ENCODE assay signal across 1 cellular context in the genomic region with DNA sequence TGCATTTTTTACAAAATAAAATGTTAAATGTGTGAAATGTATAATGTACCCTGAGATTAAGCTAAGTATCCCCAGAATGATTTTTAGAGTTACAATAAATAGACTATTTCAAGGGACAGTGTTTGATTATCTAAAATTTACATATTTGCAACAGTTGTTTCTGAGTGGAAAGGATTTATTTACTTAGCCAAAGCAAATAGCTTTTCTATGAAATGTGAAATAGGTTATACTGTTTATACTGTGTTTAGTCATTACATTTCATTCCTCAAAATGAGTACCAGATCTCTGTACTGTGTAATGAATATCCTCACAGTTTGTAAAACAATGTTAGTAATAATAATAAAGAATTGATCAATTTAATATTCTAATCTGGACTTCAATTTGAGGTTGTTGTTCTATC.
TF ChIP-seq lines count a peak whose summit lies in the region.

No MANE protein-coding gene starts in this region.

TF ChIP-seq in IMR-90, 13 proteins besides CTCF, POLR2A, EP300 and RAD21:
- no peak for TF ChIP-seq SMC3 (IDR thresholded peaks at IDR 0.05; ENCODE audit: low read depth, low read length)
- TF ChIP-seq MAZ (IDR thresholded peaks at IDR 0.05; ENCODE audit: borderline replicate concordance, low read depth, low read length): no peak
